In the genomic region with DNA sequence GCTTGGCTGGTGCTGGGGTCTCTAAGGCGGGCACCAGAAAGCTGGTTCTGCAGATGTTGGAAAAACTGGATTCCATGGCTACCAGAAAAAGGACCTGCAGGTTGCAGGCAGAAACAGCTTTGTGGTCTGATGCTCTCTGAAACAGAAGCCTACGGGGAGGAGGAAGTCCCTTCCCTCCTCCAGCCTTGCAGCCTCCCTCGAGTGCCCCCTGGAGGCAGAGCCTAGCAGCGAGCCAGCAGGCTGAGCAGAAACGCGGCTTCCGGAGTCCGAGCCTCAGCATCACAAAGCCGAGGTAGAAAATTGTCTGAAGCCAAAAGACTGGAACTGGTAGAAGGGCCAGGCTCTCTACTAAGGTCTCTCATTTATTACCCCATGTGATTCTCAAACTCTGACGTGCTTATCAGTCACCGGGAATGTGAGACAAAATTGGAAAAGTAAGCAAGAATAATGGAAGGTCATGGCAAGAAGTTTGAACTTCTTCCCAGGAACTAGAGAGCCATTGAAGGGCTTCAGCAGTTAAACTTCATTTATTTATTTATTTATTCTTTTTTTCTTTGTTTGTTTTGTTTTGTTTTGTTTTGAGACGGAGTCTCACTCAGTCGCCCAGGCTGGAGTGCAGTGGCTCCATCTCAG, we compare ENCODE assay signal across 1 cellular context.
TF ChIP-seq lines count a peak whose summit lies in the region.

No MANE protein-coding gene starts in this region.

TF ChIP-seq in HepG2, 621 proteins besides CTCF, POLR2A, EP300 and RAD21 (continued from another document and continues in another):
- TF ChIP-seq, protein P1, sequence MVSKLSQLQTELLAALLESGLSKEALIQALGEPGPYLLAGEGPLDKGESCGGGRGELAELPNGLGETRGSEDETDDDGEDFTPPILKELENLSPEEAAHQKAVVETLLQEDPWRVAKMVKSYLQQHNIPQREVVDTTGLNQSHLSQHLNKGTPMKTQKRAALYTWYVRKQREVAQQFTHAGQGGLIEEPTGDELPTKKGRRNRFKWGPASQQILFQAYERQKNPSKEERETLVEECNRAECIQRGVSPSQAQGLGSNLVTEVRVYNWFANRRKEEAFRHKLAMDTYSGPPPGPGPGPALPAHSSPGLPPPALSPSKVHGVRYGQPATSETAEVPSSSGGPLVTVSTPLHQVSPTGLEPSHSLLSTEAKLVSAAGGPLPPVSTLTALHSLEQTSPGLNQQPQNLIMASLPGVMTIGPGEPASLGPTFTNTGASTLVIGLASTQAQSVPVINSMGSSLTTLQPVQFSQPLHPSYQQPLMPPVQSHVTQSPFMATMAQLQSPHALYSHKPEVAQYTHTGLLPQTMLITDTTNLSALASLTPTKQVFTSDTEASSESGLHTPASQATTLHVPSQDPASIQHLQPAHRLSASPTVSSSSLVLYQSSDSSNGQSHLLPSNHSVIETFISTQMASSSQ (IDR thresholded peaks at IDR 0.05; ENCODE audit: low read depth): no peak
- TF ChIP-seq, protein P1 (CRISPR knock-in tag; IDR thresholded peaks at IDR 0.05; ENCODE audit: borderline replicate concordance): no peak
- TF ChIP-seq HOXA7 (CRISPR knock-in tag; IDR thresholded peaks at IDR 0.05) (no peak), ELF4 (CRISPR knock-in tag; IDR thresholded peaks at IDR 0.05; ENCODE audit: borderline replicate concordance) (no peak), SOX5 (CRISPR knock-in tag; IDR thresholded peaks at IDR 0.05; ENCODE audit: borderline replicate concordance) (0 out of 2 replicates have a peak, but pooled peaks have one; percentile 8), ZNF773 (CRISPR knock-in tag; IDR thresholded peaks at IDR 0.05; ENCODE audit: borderline replicate concordance) (no peak), BCL6 (CRISPR knock-in tag; IDR thresholded peaks at IDR 0.05) (no peak), ZSCAN22 (CRISPR knock-in tag; IDR thresholded peaks at IDR 0.05) (no peak), ZNF251 (CRISPR knock-in tag; IDR thresholded peaks at IDR 0.05) (no peak), CBX2 (IDR thresholded peaks at IDR 0.05; ENCODE audit: low read depth, low read length) (no peak), CBX2 (CRISPR knock-in tag; IDR thresholded peaks at IDR 0.05; ENCODE audit: low read depth) (no peak), CBX5 (CRISPR knock-in tag; IDR thresholded peaks at IDR 0.05; ENCODE audit: borderline replicate concordance) (peak; percentile 51; the same call in 1 of the 2 replicates), ZKSCAN5 (CRISPR knock-in tag; IDR thresholded peaks at IDR 0.05) (no peak), DMAP1 (CRISPR knock-in tag; IDR thresholded peaks at IDR 0.05) (no peak), ZNF724P (CRISPR knock-in tag; IDR thresholded peaks at IDR 0.05; ENCODE audit: borderline replicate concordance) (no peak), SIN3A (IDR thresholded peaks at IDR 0.05; ENCODE audit: borderline replicate concordance, low read depth, low read length) (no peak), MTF2 (CRISPR knock-in tag; IDR thresholded peaks at IDR 0.05; ENCODE audit: borderline replicate concordance) (no peak), KDM5B (CRISPR knock-in tag; IDR thresholded peaks at IDR 0.05; ENCODE audit: borderline replicate concordance) (no peak), FOSL2 (CRISPR knock-in tag; IDR thresholded peaks at IDR 0.05) (no peak), ETV5 (CRISPR knock-in tag; IDR thresholded peaks at IDR 0.05; ENCODE audit: borderline replicate concordance) (peak; percentile 76; the same call in 1 of the 2 replicates), RBM22 (optimal IDR thresholded peaks at IDR 0.05; ENCODE audit: low read length) (no peak), ZNF101 (CRISPR knock-in tag; IDR thresholded peaks at IDR 0.05; ENCODE audit: borderline replicate concordance, low read depth) (no peak), ARHGAP35 (CRISPR knock-in tag; IDR thresholded peaks at IDR 0.05; ENCODE audit: borderline replicate concordance) (no peak), SALL1 (CRISPR knock-in tag; IDR thresholded peaks at IDR 0.05) (peak; percentile 38), ZFP1 (CRISPR knock-in tag; IDR thresholded peaks at IDR 0.05) (no peak), NR2F2 (IDR thresholded peaks at IDR 0.05; ENCODE audit: borderline replicate concordance, low read depth) (no peak), SP5 (CRISPR knock-in tag; IDR thresholded peaks at IDR 0.05; ENCODE audit: borderline replicate concordance, low read depth) (no peak), TCF12 (IDR thresholded peaks at IDR 0.05) (no peak), TCF12 (CRISPR knock-in tag; IDR thresholded peaks at IDR 0.05) (no peak)
- TF ChIP-seq, protein P2, sequence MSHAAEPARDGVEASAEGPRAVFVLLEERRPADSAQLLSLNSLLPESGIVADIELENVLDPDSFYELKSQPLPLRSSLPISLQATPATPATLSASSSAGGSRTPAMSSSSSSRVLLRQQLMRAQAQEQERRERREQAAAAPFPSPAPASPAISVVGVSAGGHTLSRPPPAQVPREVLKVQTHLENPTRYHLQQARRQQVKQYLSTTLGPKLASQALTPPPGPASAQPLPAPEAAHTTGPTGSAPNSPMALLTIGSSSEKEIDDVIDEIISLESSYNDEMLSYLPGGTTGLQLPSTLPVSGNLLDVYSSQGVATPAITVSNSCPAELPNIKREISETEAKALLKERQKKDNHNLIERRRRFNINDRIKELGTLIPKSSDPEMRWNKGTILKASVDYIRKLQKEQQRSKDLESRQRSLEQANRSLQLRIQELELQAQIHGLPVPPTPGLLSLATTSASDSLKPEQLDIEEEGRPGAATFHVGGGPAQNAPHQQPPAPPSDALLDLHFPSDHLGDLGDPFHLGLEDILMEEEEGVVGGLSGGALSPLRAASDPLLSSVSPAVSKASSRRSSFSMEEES (CRISPR knock-in tag; IDR thresholded peaks at IDR 0.05): no peak
- TF ChIP-seq, protein P3, sequence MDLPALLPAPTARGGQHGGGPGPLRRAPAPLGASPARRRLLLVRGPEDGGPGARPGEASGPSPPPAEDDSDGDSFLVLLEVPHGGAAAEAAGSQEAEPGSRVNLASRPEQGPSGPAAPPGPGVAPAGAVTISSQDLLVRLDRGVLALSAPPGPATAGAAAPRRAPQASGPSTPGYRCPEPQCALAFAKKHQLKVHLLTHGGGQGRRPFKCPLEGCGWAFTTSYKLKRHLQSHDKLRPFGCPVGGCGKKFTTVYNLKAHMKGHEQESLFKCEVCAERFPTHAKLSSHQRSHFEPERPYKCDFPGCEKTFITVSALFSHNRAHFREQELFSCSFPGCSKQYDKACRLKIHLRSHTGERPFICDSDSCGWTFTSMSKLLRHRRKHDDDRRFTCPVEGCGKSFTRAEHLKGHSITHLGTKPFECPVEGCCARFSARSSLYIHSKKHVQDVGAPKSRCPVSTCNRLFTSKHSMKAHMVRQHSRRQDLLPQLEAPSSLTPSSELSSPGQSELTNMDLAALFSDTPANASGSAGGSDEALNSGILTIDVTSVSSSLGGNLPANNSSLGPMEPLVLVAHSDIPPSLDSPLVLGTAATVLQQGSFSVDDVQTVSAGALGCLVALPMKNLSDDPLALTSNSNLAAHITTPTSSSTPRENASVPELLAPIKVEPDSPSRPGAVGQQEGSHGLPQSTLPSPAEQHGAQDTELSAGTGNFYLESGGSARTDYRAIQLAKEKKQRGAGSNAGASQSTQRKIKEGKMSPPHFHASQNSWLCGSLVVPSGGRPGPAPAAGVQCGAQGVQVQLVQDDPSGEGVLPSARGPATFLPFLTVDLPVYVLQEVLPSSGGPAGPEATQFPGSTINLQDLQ (CRISPR knock-in tag; IDR thresholded peaks at IDR 0.05): no peak
- TF ChIP-seq, protein P4, sequence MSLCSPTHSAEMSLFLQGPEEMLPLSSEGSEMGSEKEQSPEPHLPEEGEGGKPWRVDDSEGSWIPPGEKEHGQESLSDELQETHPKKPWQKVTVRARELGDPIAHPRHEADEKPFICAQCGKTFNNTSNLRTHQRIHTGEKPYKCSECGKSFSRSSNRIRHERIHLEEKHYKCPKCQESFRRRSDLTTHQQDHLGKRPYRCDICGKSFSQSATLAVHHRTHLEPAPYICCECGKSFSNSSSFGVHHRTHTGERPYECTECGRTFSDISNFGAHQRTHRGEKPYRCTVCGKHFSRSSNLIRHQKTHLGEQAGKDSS (CRISPR knock-in tag; IDR thresholded peaks at IDR 0.05; ENCODE audit: borderline replicate concordance, low read depth): no peak
- TF ChIP-seq, protein P5, sequence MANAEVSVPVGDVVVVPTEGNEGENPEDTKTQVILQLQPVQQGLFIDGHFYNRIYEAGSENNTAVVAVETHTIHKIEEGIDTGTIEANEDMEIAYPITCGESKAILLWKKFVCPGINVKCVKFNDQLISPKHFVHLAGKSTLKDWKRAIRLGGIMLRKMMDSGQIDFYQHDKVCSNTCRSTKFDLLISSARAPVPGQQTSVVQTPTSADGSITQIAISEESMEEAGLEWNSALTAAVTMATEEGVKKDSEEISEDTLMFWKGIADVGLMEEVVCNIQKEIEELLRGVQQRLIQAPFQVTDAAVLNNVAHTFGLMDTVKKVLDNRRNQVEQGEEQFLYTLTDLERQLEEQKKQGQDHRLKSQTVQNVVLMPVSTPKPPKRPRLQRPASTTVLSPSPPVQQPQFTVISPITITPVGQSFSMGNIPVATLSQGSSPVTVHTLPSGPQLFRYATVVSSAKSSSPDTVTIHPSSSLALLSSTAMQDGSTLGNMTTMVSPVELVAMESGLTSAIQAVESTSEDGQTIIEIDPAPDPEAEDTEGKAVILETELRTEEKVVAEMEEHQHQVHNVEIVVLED (CRISPR knock-in tag; IDR thresholded peaks at IDR 0.05; ENCODE audit: borderline replicate concordance): no peak
- TF ChIP-seq, protein P6, sequence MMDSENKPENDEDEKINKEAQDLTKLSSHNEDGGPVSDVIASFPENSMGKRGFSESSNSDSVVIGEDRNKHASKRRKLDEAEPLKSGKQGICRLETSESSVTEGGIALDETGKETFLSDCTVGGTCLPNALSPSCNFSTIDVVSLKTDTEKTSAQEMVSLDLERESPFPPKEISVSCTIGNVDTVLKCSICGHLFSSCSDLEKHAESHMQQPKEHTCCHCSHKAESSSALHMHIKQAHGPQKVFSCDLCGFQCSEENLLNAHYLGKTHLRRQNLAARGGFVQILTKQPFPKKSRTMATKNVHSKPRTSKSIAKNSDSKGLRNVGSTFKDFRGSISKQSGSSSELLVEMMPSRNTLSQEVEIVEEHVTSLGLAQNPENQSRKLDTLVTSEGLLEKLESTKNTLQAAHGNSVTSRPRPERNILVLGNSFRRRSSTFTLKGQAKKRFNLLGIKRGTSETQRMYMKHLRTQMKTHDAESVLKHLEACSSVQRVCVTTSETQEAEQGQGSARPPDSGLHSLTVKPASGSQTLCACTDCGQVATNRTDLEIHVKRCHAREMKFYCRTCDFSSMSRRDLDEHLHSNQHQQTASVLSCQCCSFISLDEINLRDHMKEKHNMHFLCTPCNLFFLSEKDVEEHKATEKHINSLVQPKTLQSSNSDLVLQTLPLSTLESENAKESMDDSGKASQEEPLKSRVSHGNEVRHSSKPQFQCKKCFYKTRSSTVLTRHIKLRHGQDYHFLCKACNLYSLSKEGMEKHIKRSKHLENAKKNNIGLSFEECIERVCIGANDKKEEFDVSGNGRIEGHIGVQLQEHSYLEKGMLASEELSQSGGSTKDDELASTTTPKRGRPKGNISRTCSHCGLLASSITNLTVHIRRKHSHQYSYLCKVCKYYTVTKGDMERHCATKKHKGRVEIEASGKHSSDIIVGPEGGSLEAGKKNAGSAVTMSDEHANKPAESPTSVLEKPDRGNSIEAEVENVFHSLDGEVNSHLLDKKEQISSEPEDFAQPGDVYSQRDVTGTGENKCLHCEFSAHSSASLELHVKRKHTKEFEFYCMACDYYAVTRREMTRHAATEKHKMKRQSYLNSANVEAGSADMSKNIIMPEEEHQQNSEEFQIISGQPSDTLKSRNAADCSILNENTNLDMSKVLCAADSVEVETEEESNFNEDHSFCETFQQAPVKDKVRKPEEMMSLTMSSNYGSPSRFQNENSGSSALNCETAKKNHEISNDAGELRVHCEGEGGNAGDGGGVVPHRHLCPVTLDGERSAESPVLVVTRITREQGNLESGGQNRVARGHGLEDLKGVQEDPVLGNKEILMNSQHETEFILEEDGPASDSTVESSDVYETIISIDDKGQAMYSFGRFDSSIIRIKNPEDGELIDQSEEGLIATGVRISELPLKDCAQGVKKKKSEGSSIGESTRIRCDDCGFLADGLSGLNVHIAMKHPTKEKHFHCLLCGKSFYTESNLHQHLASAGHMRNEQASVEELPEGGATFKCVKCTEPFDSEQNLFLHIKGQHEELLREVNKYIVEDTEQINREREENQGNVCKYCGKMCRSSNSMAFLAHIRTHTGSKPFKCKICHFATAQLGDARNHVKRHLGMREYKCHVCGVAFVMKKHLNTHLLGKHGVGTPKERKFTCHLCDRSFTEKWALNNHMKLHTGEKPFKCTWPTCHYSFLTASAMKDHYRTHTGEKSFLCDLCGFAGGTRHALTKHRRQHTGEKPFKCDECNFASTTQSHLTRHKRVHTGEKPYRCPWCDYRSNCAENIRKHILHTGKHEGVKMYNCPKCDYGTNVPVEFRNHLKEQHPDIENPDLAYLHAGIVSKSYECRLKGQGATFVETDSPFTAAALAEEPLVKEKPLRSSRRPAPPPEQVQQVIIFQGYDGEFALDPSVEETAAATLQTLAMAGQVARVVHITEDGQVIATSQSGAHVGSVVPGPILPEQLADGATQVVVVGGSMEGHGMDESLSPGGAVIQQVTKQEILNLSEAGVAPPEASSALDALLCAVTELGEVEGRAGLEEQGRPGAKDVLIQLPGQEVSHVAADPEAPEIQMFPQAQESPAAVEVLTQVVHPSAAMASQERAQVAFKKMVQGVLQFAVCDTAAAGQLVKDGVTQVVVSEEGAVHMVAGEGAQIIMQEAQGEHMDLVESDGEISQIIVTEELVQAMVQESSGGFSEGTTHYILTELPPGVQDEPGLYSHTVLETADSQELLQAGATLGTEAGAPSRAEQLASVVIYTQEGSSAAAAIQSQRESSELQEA (CRISPR knock-in tag; IDR thresholded peaks at IDR 0.05; ENCODE audit: not compliant biosample characterization): no peak
- TF ChIP-seq, protein P7, sequence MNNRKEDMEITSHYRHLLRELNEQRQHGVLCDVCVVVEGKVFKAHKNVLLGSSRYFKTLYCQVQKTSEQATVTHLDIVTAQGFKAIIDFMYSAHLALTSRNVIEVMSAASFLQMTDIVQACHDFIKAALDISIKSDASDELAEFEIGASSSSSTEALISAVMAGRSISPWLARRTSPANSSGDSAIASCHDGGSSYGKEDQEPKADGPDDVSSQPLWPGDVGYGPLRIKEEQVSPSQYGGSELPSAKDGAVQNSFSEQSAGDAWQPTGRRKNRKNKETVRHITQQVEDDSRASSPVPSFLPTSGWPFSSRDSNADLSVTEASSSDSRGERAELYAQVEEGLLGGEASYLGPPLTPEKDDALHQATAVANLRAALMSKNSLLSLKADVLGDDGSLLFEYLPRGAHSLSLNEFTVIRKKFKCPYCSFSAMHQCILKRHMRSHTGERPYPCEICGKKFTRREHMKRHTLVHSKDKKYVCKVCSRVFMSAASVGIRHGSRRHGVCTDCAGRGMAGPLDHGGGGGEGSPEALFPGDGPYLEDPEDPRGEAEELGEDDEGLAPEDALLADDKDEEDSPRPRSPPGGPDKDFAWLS (CRISPR knock-in tag; IDR thresholded peaks at IDR 0.05; ENCODE audit: borderline replicate concordance): no peak
